ENCODE assay signal across 16 cellular contexts in genomic region chr1:24987424-24987823, GRCh38. TPM values are rescaled to one million over a fixed set of nuclear protein-coding genes. Genes with fewer than 3 reads are reported as not detected.
DNase-seq lines count a peak whose midpoint lies in the region; ATAC-seq, FAIRE-seq and TF ChIP-seq lines count a peak whose summit lies in the region.
"Had no signal": no experiment of that assay in that cellular context is flagged by ENCODE, and none has a peak within 500 bp of the region (broad histone marks: within the 10 kb centered on the region; RNA-seq: fewer than 3 reads in every experiment).

No MANE protein-coding gene starts in this region.

- FAIRE-seq in GM18507 (lab: Jason Lieb, UNC), result peak; percentile 61

- H3K27me3 Mint-ChIP-seq in T-helper 1 cell treated with Interleukin-12 subunit alpha and Interleukin-12 subunit beta and Interleukin-4 antibody, amounts not matched to agents 30 μg/mL and 1 μg/mL, for 36 hours (ENCODE audit: low read depth), result no peaks in the 10 kb centered on the region
- peaks cover 12% of the 10 kb centered on the region for H3K27me3 Mint-ChIP-seq in chondrocyte (ENCODE audit: low read depth)

- no peaks in the 10 kb centered on the region for H3K9me3 Mint-ChIP-seq in T-helper 1 cell treated with Interleukin-12 subunit alpha and Interleukin-12 subunit beta and Interleukin-4 antibody, amounts not matched to agents 30 μg/mL and 1 μg/mL, for 36 hours
- peaks cover 4% of the 10 kb centered on the region for H3K9me3 Mint-ChIP-seq in chondrocyte (ENCODE audit: low read depth)
- H3K9me3 Mint-ChIP-seq: H9 had no signal

- ATAC-seq in HG02763 (IDR thresholded peaks at IDR 0.05; ENCODE audit: unreplicated experiment), result no peak

- peaks cover 87% of the 10 kb centered on the region for H3K4me1 Mint-ChIP-seq in T-helper 1 cell treated with Interleukin-12 subunit alpha and Interleukin-12 subunit beta and Interleukin-4 antibody, amounts not matched to agents 30 μg/mL and 1 μg/mL, for 36 hours (ENCODE audit: low read depth)
- H3K4me1 Mint-ChIP-seq in chondrocyte (ENCODE audit: low read depth), result peaks cover 9% of the 10 kb centered on the region

- no peak overlapping the region for H3K4me3 Mint-ChIP-seq in T-helper 1 cell treated with Interleukin-12 subunit alpha and Interleukin-12 subunit beta and Interleukin-4 antibody, amounts not matched to agents 30 μg/mL and 1 μg/mL, for 36 hours
- no peak overlapping the region for H3K4me3 Mint-ChIP-seq in chondrocyte (ENCODE audit: unreplicated experiment)
- H3K4me3 Mint-ChIP-seq: H9 had no signal

- DNase-seq in T-helper 1 cell (no peak), GM18507 (ENCODE audit: extremely low spot score, insufficient read length, low read depth) (no peak), chondrocyte (ENCODE audit: low spot score) (peak; percentile 58), posterior vena cava (ENCODE audit: low spot score) (peak; percentile 66)
- no peak for DNase-seq in stimulated activated CD4-positive, alpha-beta T cell treated with anti-CD3 and anti-CD28 coated beads, Interleukin-2, amount 100 ng/mL, for 24 hours
- no peak for DNase-seq in stimulated activated CD8-positive, alpha-beta memory T cell treated with anti-CD3 and anti-CD28 coated beads, Interleukin-4, amount 100 ng/mL, for 48 hours
- DNase-seq: DMS 273 treated with DMSO at 0.1 percent for 48 hours, H9, NCI-H1092 treated with DMSO at 0.1 percent for 48 hours, NCI-H1694, NCI-H345, NCI-H748 treated with DMSO at 0.1 percent for 48 hours, PC-9 had no signal

- TF ChIP-seq CTCF in chondrocyte (IDR thresholded peaks at IDR 0.05), result no peak

- peaks cover 2% of the 10 kb centered on the region for H3K36me3 Mint-ChIP-seq in T-helper 1 cell treated with Interleukin-12 subunit alpha and Interleukin-12 subunit beta and Interleukin-4 antibody, amounts not matched to agents 30 μg/mL and 1 μg/mL, for 36 hours (ENCODE audit: low read depth)
- no peaks in the 10 kb centered on the region for H3K36me3 Mint-ChIP-seq in chondrocyte (ENCODE audit: low read depth)

- intact Hi-C loops in posterior vena cava (cut with DNase I), result no loop called here

- peak overlapping the region; percentile 49 for H3K27ac Mint-ChIP-seq in T-helper 1 cell treated with Interleukin-12 subunit alpha and Interleukin-12 subunit beta and Interleukin-4 antibody, amounts not matched to agents 30 μg/mL and 1 μg/mL, for 36 hours
- no peak overlapping the region for H3K27ac Mint-ChIP-seq in chondrocyte (ENCODE audit: unreplicated experiment)

RNA-seq across cellular contexts. Expression of gene RUNX3, which starts 57.3 kb away (rescaled TPM):
- total RNA-seq in chondrocyte (1.8 to 2.9 TPM in 2 of 3 replicates, not detected in the other), posterior vena cava (1 to 10 TPM; 5.0 to 8.9 TPM)
- total RNA-seq: MCF 10A, PC-9 had no signal

Comparison
In these comparisons a context has a peak if more than half of its experiments do, and no peak if none do; other contexts are left out.
1. DNase-seq: peak in chondrocyte (single experiment) and posterior vena cava (single experiment); none in T-helper 1 cell (0 of 5), GM18507 (single experiment), stimulated activated CD4-positive, alpha-beta T cell treated with anti-CD3 and anti-CD28 coated beads, Interleukin-2, amount 100 ng/mL, for 24 hours (0 of 2) and stimulated activated CD8-positive, alpha-beta memory T cell treated with anti-CD3 and anti-CD28 coated beads, Interleukin-4, amount 100 ng/mL, for 48 hours (single experiment).